Comparison of ENCODE assay signal across 14 cellular contexts in the genomic region with DNA sequence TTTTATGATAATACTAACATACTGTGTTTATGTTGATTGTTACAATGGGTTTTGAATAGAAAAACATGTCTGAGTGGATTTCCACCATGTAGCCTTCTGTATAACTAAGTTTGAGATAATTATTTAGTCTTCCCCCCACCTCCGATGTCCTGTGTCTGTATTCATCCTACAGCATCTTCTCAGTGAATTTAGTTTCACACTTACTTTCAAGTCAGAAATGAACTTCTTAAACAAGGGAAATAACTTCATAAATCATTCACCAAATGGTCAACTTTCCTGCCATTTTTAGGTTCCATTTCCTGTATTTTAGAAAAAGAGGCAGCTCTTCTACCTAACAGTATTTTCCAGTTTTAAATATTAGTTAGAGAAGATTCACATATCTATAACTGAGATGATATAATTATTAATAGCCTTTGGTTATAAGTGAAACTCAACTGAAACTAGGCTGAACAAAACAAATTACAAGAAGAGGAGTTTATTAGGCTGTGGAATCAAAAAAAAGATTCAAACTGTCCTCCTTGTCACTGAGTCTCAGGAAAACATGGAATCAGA. TPM values are rescaled to one million over a fixed set of nuclear protein-coding genes. Genes with fewer than 3 reads are reported as not detected.
DNase-seq lines count a peak whose midpoint lies in the region; ATAC-seq, FAIRE-seq and TF ChIP-seq lines count a peak whose summit lies in the region.
"Had no signal": no experiment of that assay in that cellular context is flagged by ENCODE, and none has a peak within 500 bp of the region (broad histone marks: within the 10 kb centered on the region; RNA-seq: fewer than 3 reads in every experiment).

No MANE protein-coding gene starts in this region.

- peaks cover 21% of the 10 kb centered on the region for H3K27me3 Mint-ChIP-seq in T-helper 17 cell

- H3K27ac Mint-ChIP-seq in T-helper 17 cell = no peak overlapping the region
- H3K27ac Mint-ChIP-seq: WTC11 had no signal

- peak; percentile 48 for FAIRE-seq in H54 (lab: Jason Lieb, UNC)

- H3K9me3 ChIP-seq in T-helper 17 cell (ENCODE audit: control insufficient read depth, low read length, poor library complexity, severe bottlenecking) = no peaks in the 10 kb centered on the region
- H3K9me3 ChIP-seq: MG63, prostate gland had no signal

- no peak for DNase-seq in H54 (ENCODE audit: insufficient read length, low spot score)
- DNase-seq in NCI-H2227 treated with DMSO at 0.1 percent for 48 hours (lab: John Stamatoyannopoulos, UW) = no peak
- no peak for DNase-seq in putamen (ENCODE audit: low spot score)
- no peak for DNase-seq in T-helper 2 cell
- no peak for DNase-seq in T-helper 17 cell
- DNase-seq: head of caudate nucleus, left colon, MG63, NCI-H2171 treated with DMSO at 0.1 percent for 48 hours had no signal

- no peaks in the 10 kb centered on the region for H3K4me1 Mint-ChIP-seq in T-helper 17 cell

- H3K36me3 Mint-ChIP-seq in T-helper 17 cell (ENCODE audit: low read depth) = no peaks in the 10 kb centered on the region
- H3K36me3 Mint-ChIP-seq: WTC11 had no signal

- no peak for TF ChIP-seq POLR2A in H54 (IDR thresholded peaks at IDR 0.05; ENCODE audit: low read depth, low read length)

- ATAC-seq in GM19351 (IDR thresholded peaks at IDR 0.05; ENCODE audit: unreplicated experiment) = peak; percentile 36
- peak; percentile 73 for ATAC-seq in HG03159 (IDR thresholded peaks at IDR 0.05; ENCODE audit: unreplicated experiment)
- no peak for ATAC-seq in T-helper 17 cell
- ATAC-seq: left colon, WTC11 had no signal

- H3K4me3 Mint-ChIP-seq in T-helper 17 cell = no peak overlapping the region
- H3K4me3 Mint-ChIP-seq: WTC11 had no signal

RNA-seq across cellular contexts. Expression of a gene that starts 3.5 kb away (rescaled TPM):
- under 1 TPM in 1 of 2 donors, not detected in 1; 0.40 TPM for total RNA-seq in T-helper 17 cell
- total RNA-seq: left colon had no signal

RNA-seq across cellular contexts. Expression of a gene that starts 11.5 kb away (rescaled TPM):
- not detected for total RNA-seq in T-helper 17 cell
- total RNA-seq: left colon, OCI-LY7, prostate gland, WTC11 had no signal

RNA-seq across cellular contexts. Expression of a gene that starts 15.8 kb away (rescaled TPM):
- not detected for total RNA-seq in T-helper 17 cell
- total RNA-seq: left colon, OCI-LY7, prostate gland, WTC11 had no signal

RNA-seq across cellular contexts. Expression of a gene that starts 38.1 kb away (rescaled TPM):
- total RNA-seq in T-helper 17 cell = not detected
- total RNA-seq: left colon, OCI-LY7, prostate gland, WTC11 had no signal

RNA-seq across cellular contexts. Expression of a gene that starts 43.8 kb away (rescaled TPM):
- total RNA-seq in T-helper 17 cell = not detected
- total RNA-seq: left colon, OCI-LY7, WTC11 had no signal
